Comparison of ENCODE assay signal across 8 cellular contexts in genomic region chr12:121802843-121803698, GRCh38. TPM values are rescaled to one million over a fixed set of nuclear protein-coding genes. Genes with fewer than 3 reads are reported as not detected.
A peak's percentile ranks its signal among the peaks of the same experiment; 100 is the strongest.
DNase-seq lines count a peak whose midpoint lies in the region; ATAC-seq and TF ChIP-seq lines count a peak whose summit lies in the region.

No MANE protein-coding gene starts in this region.

- no peaks in the 10 kb centered on the region for H3K27me3 ChIP-seq in Caco-2 (replicated peaks; ENCODE audit: control insufficient read depth, insufficient read depth, low read length)

- POLR2A ChIA-PET in Caco-2 (lab: Charles Lee), result interaction anchor here (0.5 to 2.0 kb wide), 10 partner anchors 9 to 423 kb away, joined by 3 to 19 read pairs (median 8); partner anchors contain the start of genes DIABLO, PSMD9, RHOF and TMEM120B

- DNase-seq in Caco-2 (peak; percentile 92 to 95), OCI-M2 (lab: John Stamatoyannopoulos, UW; ENCODE audit: unreplicated experiment) (peak; percentile 83), activated T-cell treated with anti-CD3 and anti-CD28 coated beads for 48 hours (ENCODE audit: low read depth) (peak; percentile 83), epithelial cell of esophagus (ENCODE audit: low read depth) (peak; percentile 94), middle frontal gyrus (ENCODE audit: extremely low spot score, low spot score) (peak; percentile 84)
- peak; percentile 97 for DNase-seq in Jurkat, Clone E6-1 (ENCODE audit: low read depth, low spot score)
- DNase-seq in stimulated activated CD8-positive, alpha-beta memory T cell treated with anti-CD3 and anti-CD28 coated beads, Interleukin-2, amount 100 ng/mL, for 1 hour (ENCODE audit: low read depth in 2 of 2), result peak; percentile 73 to 79

- intact Hi-C loops in Caco-2 (cut with micrococcal nuclease; ENCODE audit: unreplicated experiment), result loop anchor here (10.0 kb wide), 1 partner anchor 732 kb away; no protein-coding TSS in a partner anchor

- TF ChIP-seq CTCF in Caco-2 (IDR thresholded peaks at IDR 0.05; ENCODE audit: insufficient read depth in 1 of 2, low read depth in 1 of 2, low read length in 1 of 2, severe bottlenecking in 1 of 2, unreplicated experiment in 1 of 2), result no peak
- no peak for TF ChIP-seq CTCF in epithelial cell of esophagus (IDR thresholded peaks at IDR 0.05; ENCODE audit: insufficient read depth, low read depth, low read length, missing control alignments)

- peak overlapping the region; percentile 81 for H3K4me3 Mint-ChIP-seq in Caco-2 (ENCODE audit: unreplicated experiment)

- H3K9me3 ChIP-seq in Caco-2, result no peaks in the 10 kb centered on the region

- TSS peak; percentile 19 for BruUV-seq in Caco-2 (replicated peaks; lab: Mats Ljungman, UMichigan)

- no peaks in the 10 kb centered on the region; the same call in 1 of the 2 replicates for H3K36me3 ChIP-seq in Caco-2 (ENCODE audit: control insufficient read depth, insufficient read depth, low read length)

- peak overlapping the region; percentile 80 for H3K4me3 ChIP-seq in Caco-2 (ENCODE audit: low read depth, low read length)
- H3K4me3 ChIP-seq in Jurkat, Clone E6-1 (ENCODE audit: low read length), result peak overlapping the region; percentile 88
- peak overlapping the region; percentile 54 for H3K4me3 ChIP-seq in epithelial cell of esophagus (ENCODE audit: low read length)

- no peaks in the 10 kb centered on the region for H3K9me3 Mint-ChIP-seq in Caco-2 (ENCODE audit: unreplicated experiment)

- no peaks in the 10 kb centered on the region for H3K27me3 Mint-ChIP-seq in Caco-2 (ENCODE audit: insufficient read depth, unreplicated experiment)

- H3K4me1 ChIP-seq in Caco-2, result peaks cover 19% of the 10 kb centered on the region

- ATAC-seq in GM21447 (IDR thresholded peaks at IDR 0.05; ENCODE audit: unreplicated experiment), result peak; percentile 41

- CTCF ChIA-PET in Caco-2 (lab: Charles Lee), result interaction anchor here (0.7 to 3.1 kb wide), 5 partner anchors 9 to 177 kb away, joined by 3 to 46 read pairs (median 5); partner anchors contain the start of gene RHOF

- peaks cover 57% of the 10 kb centered on the region for H3K36me3 Mint-ChIP-seq in Caco-2 (ENCODE audit: insufficient read depth, unreplicated experiment)

- H3K27ac Mint-ChIP-seq in Caco-2 (ENCODE audit: unreplicated experiment), result peak overlapping the region; percentile 96

- peaks cover 20% of the 10 kb centered on the region for H3K4me1 Mint-ChIP-seq in Caco-2 (ENCODE audit: low read depth, unreplicated experiment)

RNA-seq across cellular contexts. Expression of gene SETD1B, which starts 0.7 kb away (rescaled TPM):
- total RNA-seq in Caco-2 (2022), result 16.8 and 17.6 TPM in 2 replicates
- polyA plus RNA-seq in Jurkat, Clone E6-1 (2012; ENCODE audit: insufficient read depth, insufficient read length), result 13.0 TPM

RNA-seq across cellular contexts. Expression of gene RHOF, which starts 9.6 kb away (rescaled TPM):
- total RNA-seq in Caco-2 (2022), result 33.8 and 36.7 TPM in 2 replicates
- polyA plus RNA-seq in Jurkat, Clone E6-1 (2012; ENCODE audit: insufficient read depth, insufficient read length), result 30.9 TPM

RNA-seq across cellular contexts. Expression of gene HPD, which starts 55.6 kb away (rescaled TPM):
- total RNA-seq in Caco-2 (2022), result 0.20 TPM in 1 of 2 replicates, not detected in the other
- not detected for polyA plus RNA-seq in Jurkat, Clone E6-1 (2012; ENCODE audit: insufficient read depth, insufficient read length)

Comparison
In these comparisons a context has a peak if more than half of its experiments do, and no peak if none do; other contexts are left out.
1. Peak in every context shown above with its lines: DNase-seq, ATAC-seq and H3K4me3 ChIP-seq.